ENCODE assay signal across 9 cellular contexts in the genomic region with DNA sequence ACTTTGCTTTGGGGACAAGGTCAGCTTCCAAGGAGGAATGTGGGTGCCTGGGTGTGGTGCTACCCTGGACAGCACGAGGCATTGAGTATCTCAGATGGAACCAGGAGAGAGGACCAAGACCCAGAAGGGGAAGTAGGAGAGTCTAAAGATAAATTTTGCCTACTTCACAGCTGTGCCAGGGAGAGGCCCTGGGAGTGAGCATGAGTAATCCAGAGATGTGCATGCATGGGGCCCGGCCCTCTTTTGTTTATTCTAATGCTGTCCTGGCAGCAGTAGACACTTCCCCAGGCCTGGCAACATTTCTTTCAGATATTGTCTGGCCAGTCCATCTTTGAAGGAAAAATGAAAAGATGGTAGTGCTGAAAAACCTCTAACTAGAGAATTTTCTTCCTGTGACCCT. TPM values are rescaled to one million over a fixed set of nuclear protein-coding genes. Genes with fewer than 3 reads are reported as not detected.
DNase-seq lines count a peak whose midpoint lies in the region; ATAC-seq and TF ChIP-seq lines count a peak whose summit lies in the region.
"Had no signal": no experiment of that assay in that cellular context is flagged by ENCODE, and none has a peak within 500 bp of the region (broad histone marks: within the 10 kb centered on the region; RNA-seq: fewer than 3 reads in every experiment).

No MANE protein-coding gene starts in this region.

- no peak overlapping the region for H3K23ac ChIP-seq in trophoblast cell (ENCODE audit: low read length)

- POLR2A ChIA-PET in T-cell (lab: Charles Lee): no interaction called here

- H3K4me3 ChIP-seq in SJSA1 (no peak overlapping the region), gastroesophageal sphincter (no peak overlapping the region), skeletal muscle satellite cell (ENCODE audit: low read length) (peak overlapping the region; percentile 7), trophoblast cell (ENCODE audit: low read depth, low read length) (no peak overlapping the region), vagina (no peak overlapping the region)

- H3K14ac ChIP-seq in trophoblast cell (ENCODE audit: low read length): no peak overlapping the region

- CTCF ChIA-PET in T-cell (lab: Charles Lee): no interaction called here

- no peak overlapping the region for H2AK5ac ChIP-seq in trophoblast cell (ENCODE audit: low read length)

- H3K9ac ChIP-seq in skeletal muscle satellite cell (ENCODE audit: low read depth, low read length) (peak overlapping the region; percentile 61), trophoblast cell (ENCODE audit: low read length) (no peak overlapping the region)

- no peak overlapping the region for H4K12ac ChIP-seq in trophoblast cell (ENCODE audit: low read depth, low read length)

- ATAC-seq in GM21717 (IDR thresholded peaks at IDR 0.05; ENCODE audit: unreplicated experiment) (peak; percentile 49), gastroesophageal sphincter (peak; percentile 78), T-cell (replicated peaks in 1 of 4) (no peak)

- TF ChIP-seq POLR2A in gastroesophageal sphincter (IDR thresholded peaks at IDR 0.05): no peak
- TF ChIP-seq POLR2A in vagina (IDR thresholded peaks at IDR 0.05): no peak

- no peak overlapping the region for H2BK120ac ChIP-seq in trophoblast cell (ENCODE audit: insufficient read depth, low read length, poor library complexity)

- TF ChIP-seq CTCF in gastroesophageal sphincter (IDR thresholded peaks at IDR 0.05) (no peak), vagina (IDR thresholded peaks at IDR 0.05) (no peak)

- no peaks in the 10 kb centered on the region for H3K4me1 Mint-ChIP-seq in T-cell

- H3K79me1 ChIP-seq in trophoblast cell (ENCODE audit: low read length): peaks cover 2% of the 10 kb centered on the region

- peaks cover 16% of the 10 kb centered on the region for H3K4me1 ChIP-seq in SJSA1 (replicated peaks)
- peaks cover 0 to 28% (median 6%) of the 10 kb centered on the region in 3 donors for H3K4me1 ChIP-seq in gastroesophageal sphincter
- peaks cover 34% of the 10 kb centered on the region for H3K4me1 ChIP-seq in skeletal muscle satellite cell (ENCODE audit: control insufficient read depth, insufficient read depth, low read length)
- H3K4me1 ChIP-seq in trophoblast cell (ENCODE audit: control insufficient read depth in 1 of 2, insufficient read depth in 2 of 2, low read length in 2 of 2): peaks cover 0 to 2% of the 10 kb centered on the region in 2 experiments
- peaks cover 14% of the 10 kb centered on the region for H3K4me1 ChIP-seq in vagina

- intact Hi-C loops in vagina (cut with DNase I): no loop called here

- no peaks in the 10 kb centered on the region for H3K27me3 Mint-ChIP-seq in T-cell

- no peaks in the 10 kb centered on the region for H3K27me3 ChIP-seq in SJSA1 (replicated peaks)
- no peaks in the 10 kb centered on the region for H3K27me3 ChIP-seq in gastroesophageal sphincter
- no peaks in the 10 kb centered on the region for H3K27me3 ChIP-seq in skeletal muscle satellite cell (ENCODE audit: control insufficient read depth, insufficient read depth, low read length)
- H3K27me3 ChIP-seq in trophoblast cell (ENCODE audit: insufficient read depth, low read length): no peaks in the 10 kb centered on the region
- H3K27me3 ChIP-seq in vagina: no peaks in the 10 kb centered on the region

- 17 to 40% methylated on average over 2 of the region's 2 CpGs for WGBS in gastroesophageal sphincter (ENCODE audit: low coverage in 1 of 2), 2 donors
- no CpG with 5 or more reads among the region's 2 CpGs for WGBS in trophoblast cell (ENCODE audit: extremely low coverage, insufficient coverage, insufficient read length)

- H3K9me3 Mint-ChIP-seq in T-cell: no peaks in the 10 kb centered on the region

- no peaks in the 10 kb centered on the region for H3K36me3 Mint-ChIP-seq in T-cell

- no peaks in the 10 kb centered on the region for H3K36me3 ChIP-seq in SJSA1
- no peaks in the 10 kb centered on the region for H3K36me3 ChIP-seq in gastroesophageal sphincter
- H3K36me3 ChIP-seq in skeletal muscle satellite cell (ENCODE audit: insufficient read depth, low read length): no peaks in the 10 kb centered on the region
- H3K36me3 ChIP-seq in trophoblast cell (ENCODE audit: control insufficient read depth in 1 of 2, insufficient read depth in 2 of 2, low read length in 2 of 2): no peaks in the 10 kb centered on the region
- no peaks in the 10 kb centered on the region for H3K36me3 ChIP-seq in vagina

- no peak overlapping the region for H3K27ac ChIP-seq in SJSA1
- peak overlapping the region in 2 of 4 donors; percentile 6 to 14 for H3K27ac ChIP-seq in gastroesophageal sphincter
- no peak overlapping the region for H3K27ac ChIP-seq in trophoblast cell (ENCODE audit: low read depth, low read length)
- no peak overlapping the region for H3K27ac ChIP-seq in vagina

- no peak overlapping the region for H4K91ac ChIP-seq in trophoblast cell (ENCODE audit: low read depth, low read length)

- no peak overlapping the region for H3K27ac Mint-ChIP-seq in T-cell

- no peak overlapping the region for H3K4me3 Mint-ChIP-seq in T-cell

- no peak for TF ChIP-seq EP300 in gastroesophageal sphincter (IDR thresholded peaks at IDR 0.05)

- H4K8ac ChIP-seq in trophoblast cell (ENCODE audit: low read depth, low read length): no peak overlapping the region

- DNase-seq in SJSA1 (ENCODE audit: low read depth in 1 of 2, low spot score in 2 of 2) (peak; percentile 23 to 62), trophoblast cell (no peak), vagina (ENCODE audit: extremely low spot score in 2 of 2) (no peak), T-cell (no peak)
- no peak for DNase-seq in activated CD4-positive, alpha-beta T cell treated with anti-CD3 and anti-CD28 coated beads, Interleukin-2, amount 50 U/mL, for 1 hour
- DNase-seq: H7 had no signal

- no peak overlapping the region for H3K4ac ChIP-seq in trophoblast cell (ENCODE audit: low read depth, low read length)

- no peak overlapping the region for H2BK12ac ChIP-seq in trophoblast cell (ENCODE audit: low read length)

- H3K9me3 ChIP-seq in SJSA1 (replicated peaks) (no peaks in the 10 kb centered on the region), gastroesophageal sphincter (no peaks in the 10 kb centered on the region), skeletal muscle satellite cell (replicated peaks; ENCODE audit: low read length) (no peaks in the 10 kb centered on the region), trophoblast cell (ENCODE audit: insufficient read depth, low read depth, low read length) (no peaks in the 10 kb centered on the region), vagina (no peaks in the 10 kb centered on the region)

- H3K4me2 ChIP-seq in skeletal muscle satellite cell (ENCODE audit: low read length): peak overlapping the region; percentile 39
- no peak overlapping the region for H3K4me2 ChIP-seq in trophoblast cell (ENCODE audit: low read length)

- H3K79me2 ChIP-seq in trophoblast cell (ENCODE audit: control insufficient read depth, insufficient read depth, low read length, poor library complexity): no peaks in the 10 kb centered on the region

- no peak overlapping the region for H2AFZ ChIP-seq in trophoblast cell (ENCODE audit: insufficient read depth, low read length, poor library complexity)

- H2BK5ac ChIP-seq in trophoblast cell (ENCODE audit: low read depth, low read length, poor library complexity): no peak overlapping the region

- no peak overlapping the region for H3K18ac ChIP-seq in trophoblast cell (ENCODE audit: low read length)

RNA-seq across cellular contexts. Expression of gene GNPNAT1, which starts 49.5 kb away (rescaled TPM):
- 28.3 and 36.0 TPM in 2 replicates for total RNA-seq in SJSA1 (2014; rRNA removed; shearing (Covaris generic))
- total RNA-seq in gastroesophageal sphincter (10 to 100 TPM; 11.1 to 28.9 (median 23.6) TPM), vagina (11.5 TPM), T-cell (10 to 100 TPM in 1 of 5 donors, 1 to 10 TPM in 4; 6.9 to 10.7 (median 8.9) TPM)
- 124 and 131 TPM in 2 replicates for total RNA-seq in skeletal muscle satellite cell (2012; rRNA removed)
- polyA plus RNA-seq in trophoblast cell (2013): 11.6 and 12.1 TPM in 2 replicates

Comparison
In these comparisons a context has a peak if more than half of its experiments do, and no peak if none do; other contexts are left out.
1. ATAC-seq: peak in GM21717 (single experiment) and gastroesophageal sphincter (single experiment); none in T-cell (0 of 4).
2. DNase-seq: peak in SJSA1 (2 of 2); none in activated CD4-positive, alpha-beta T cell treated with anti-CD3 and anti-CD28 coated beads, Interleukin-2, amount 50 U/mL, for 1 hour (single experiment), trophoblast cell (0 of 2), vagina (0 of 2) and T-cell (0 of 34).